Comparison of ENCODE assay signal across 14 cellular contexts in genomic region chr16:64428463-64428862, GRCh38.
A peak's percentile ranks its signal among the peaks of the same experiment; 100 is the strongest.
DNase-seq lines count a peak whose midpoint lies in the region; ATAC-seq and TF ChIP-seq lines count a peak whose summit lies in the region.
"Had no signal": no experiment of that assay in that cellular context is flagged by ENCODE, and none has a peak within 500 bp of the region (broad histone marks: within the 10 kb centered on the region; RNA-seq: fewer than 3 reads in every experiment).

No MANE protein-coding gene starts in this region.

- POLR2A ChIA-PET in AG04450 (lab: Yijun Ruan, JAX): no interaction called here

- CTCF ChIA-PET in AG04450 (lab: Charles Lee): no interaction called here

- TF ChIP-seq CTCF in AG04450 (IDR thresholded peaks at IDR 0.05; ENCODE audit: low read depth, low read length): no peak
- TF ChIP-seq CTCF in HFF-Myc (IDR thresholded peaks at IDR 0.05; ENCODE audit: low read depth, low read length, missing control alignments): no peak
- TF ChIP-seq CTCF in foreskin fibroblast (IDR thresholded peaks at IDR 0.05; ENCODE audit: low read depth, low read length): no peak

- H3K4me1 ChIP-seq in SJCRH30: peaks cover 18% of the 10 kb centered on the region

- H3K9me3 ChIP-seq in AG04450 (ENCODE audit: control insufficient read depth, insufficient read depth, low read length) (no peaks in the 10 kb centered on the region), SJCRH30 (replicated peaks) (peaks cover 4% of the 10 kb centered on the region)

- no peaks in the 10 kb centered on the region for H3K36me3 ChIP-seq in SJCRH30

- H3K4me3 ChIP-seq in AG04450 (ENCODE audit: low read depth, low read length) (no peak overlapping the region), HFF-Myc (replicated peaks; ENCODE audit: low read depth, low read length) (no peak overlapping the region), SJCRH30 (no peak overlapping the region), foreskin fibroblast (ENCODE audit: low read depth in 1 of 2, low read length in 2 of 2) (no peak overlapping the region)

- no peak for ATAC-seq in GM21576 (IDR thresholded peaks at IDR 0.05; ENCODE audit: unreplicated experiment)
- ATAC-seq: effector memory CD8-positive, alpha-beta T cell had no signal

- DNase-seq in AG04450 (ENCODE audit: low read depth, low spot score) (peak; percentile 41), HFF-Myc (ENCODE audit: extremely low read depth, low read depth) (peak; percentile 56), SJCRH30 (peak; percentile 65 to 91), foreskin fibroblast (peak; percentile 64 to 84), midbrain (lab: John Stamatoyannopoulos, UW) (no peak), occipital lobe (lab: John Stamatoyannopoulos, UW) (no peak)
- DNase-seq in central memory CD4-positive, alpha-beta T cell: no peak
- DNase-seq: activated CD4-positive, alpha-beta memory T cell treated with anti-CD3 and anti-CD28 coated beads, Interleukin-2, amount 10 ng/mL, durations not matched to agents 7 days and 5 days; effector memory CD8-positive, alpha-beta T cell; GOT3; naive B cell; NCI-H510A had no signal

- no peaks in the 10 kb centered on the region for H3K27me3 ChIP-seq in AG04450 (ENCODE audit: control insufficient read depth, insufficient read depth, low read length)
- H3K27me3 ChIP-seq in SJCRH30: no peaks in the 10 kb centered on the region

- no peak overlapping the region for H3K27ac ChIP-seq in AG04450 (ENCODE audit: low read depth, low read length)
- H3K27ac ChIP-seq in SJCRH30: peak overlapping the region; percentile 49
- H3K27ac ChIP-seq: KMS-11 had no signal

Comparison
In these comparisons a context has a peak if more than half of its experiments do, and no peak if none do; other contexts are left out.
1. DNase-seq: peak in AG04450 (single experiment), HFF-Myc (single experiment), SJCRH30 (2 of 2) and foreskin fibroblast (2 of 2); none in midbrain (single experiment), central memory CD4-positive, alpha-beta T cell (single experiment) and occipital lobe (single experiment).